ENCODE assay signal across 10 cellular contexts in genomic region chr19:16874978-16875299, GRCh38. TPM values are rescaled to one million over a fixed set of nuclear protein-coding genes. Genes with fewer than 3 reads are reported as not detected.
DNase-seq lines count a peak whose midpoint lies in the region; ATAC-seq, FAIRE-seq and TF ChIP-seq lines count a peak whose summit lies in the region.
"Not testable (repeated sequence)": the region's sequence is repeated elsewhere in the genome, so short reads cannot be mapped to it uniquely, and the experiment has no call there.
"Had no signal": no experiment of that assay in that cellular context is flagged by ENCODE, and none has a peak within 500 bp of the region (broad histone marks: within the 10 kb centered on the region; RNA-seq: fewer than 3 reads in every experiment).

No MANE protein-coding gene starts in this region.

- not testable (repeated sequence) for H3K4me2 ChIP-seq in KMS-11

- ATAC-seq in WTC11; activated T-helper 17 cell treated with anti-CD3 and anti-CD28 coated beads, Interleukin-2, amount 50 U/mL, for 72 hours (replicated peaks); pancreas: not testable (repeated sequence)

- intact Hi-C loops in Calu3 (cut with micrococcal nuclease; ENCODE audit: unreplicated experiment); pancreas (cut with DNase I): not testable (repeated sequence)

- peak overlapping the region; percentile 73 for H3K27ac ChIP-seq in KMS-11
- not testable (repeated sequence) for H3K27ac ChIP-seq in pancreas

- H3K79me2 ChIP-seq in KMS-11 (ENCODE audit: insufficient read depth, low read depth) = not testable (repeated sequence)

- not testable (repeated sequence) for H4K20me1 ChIP-seq in KMS-11 (ENCODE audit: insufficient read depth)

- H3K4me3 ChIP-seq in KMS-11 (IDR thresholded peaks at IDR 0.05; ENCODE audit: insufficient read depth, low read depth, low read length); pancreas: not testable (repeated sequence)

- not testable (repeated sequence) for H3K36me3 ChIP-seq in KMS-11 (ENCODE audit: insufficient read depth)
- H3K36me3 ChIP-seq in pancreas = peaks cover 0 to 46% (median 20%) of the 10 kb centered on the region in 3 donors

- not testable (repeated sequence) for H3K27me3 ChIP-seq in KMS-11 (ENCODE audit: insufficient read depth, low read depth); pancreas

- peaks cover 10% of the 10 kb centered on the region for H3K9me3 Mint-ChIP-seq in Calu3 (ENCODE audit: low read depth, unreplicated experiment)
- not testable (repeated sequence) for H3K9me3 Mint-ChIP-seq in WTC11; activated T-helper 17 cell treated with anti-CD3 and anti-CD28 coated beads, Interleukin-2, amount 50 U/mL, for 72 hours; brain; immature natural killer cell

- POLR2A ChIA-PET in WTC11 (lab: Charles Lee) = not testable (repeated sequence)

- not testable (repeated sequence) for H3K27me3 Mint-ChIP-seq in Calu3 (ENCODE audit: unreplicated experiment); WTC11 (ENCODE audit: low read depth); activated T-helper 17 cell treated with anti-CD3 and anti-CD28 coated beads, Interleukin-2, amount 50 U/mL, for 72 hours; brain; immature natural killer cell (ENCODE audit: low read depth in 3 of 3)

- FAIRE-seq in pancreas (lab: Jason Lieb, UNC) = peak; percentile 17

- H3K4me1 Mint-ChIP-seq in Calu3 (ENCODE audit: low read depth, unreplicated experiment); WTC11; brain: not testable (repeated sequence)
- H3K4me1 Mint-ChIP-seq in activated T-helper 17 cell treated with anti-CD3 and anti-CD28 coated beads, Interleukin-2, amount 50 U/mL, for 72 hours = peaks cover 12% of the 10 kb centered on the region
- peaks cover 32 to 37% of the 10 kb centered on the region in 2 donors for H3K4me1 Mint-ChIP-seq in immature natural killer cell

- not testable (repeated sequence) for H3K9me3 ChIP-seq in pancreas

- not testable (repeated sequence) for H2AFZ ChIP-seq in KMS-11 (ENCODE audit: low read depth)

- not testable (repeated sequence) for TF ChIP-seq CTCF in Calu3 (IDR thresholded peaks at IDR 0.05; ENCODE audit: unreplicated experiment); KMS-11 (conservative IDR thresholded peaks at IDR 0.05; ENCODE audit: low read depth, low read length); WTC11 (IDR thresholded peaks at IDR 0.05); brain (conservative IDR thresholded peaks at IDR 0.05); pancreas (IDR thresholded peaks at IDR 0.05)

- not testable (repeated sequence) for BruUV-seq in Calu3 (replicated peaks; lab: Mats Ljungman, UMichigan)

- not testable (repeated sequence) for H3K4me3 Mint-ChIP-seq in Calu3 (ENCODE audit: low read depth, unreplicated experiment); WTC11; activated T-helper 17 cell treated with anti-CD3 and anti-CD28 coated beads, Interleukin-2, amount 50 U/mL, for 72 hours; brain
- peak overlapping the region in 1 of 5 donors; percentile 34 for H3K4me3 Mint-ChIP-seq in immature natural killer cell

- H3K36me3 Mint-ChIP-seq in Calu3 (ENCODE audit: insufficient read depth, unreplicated experiment) = peaks cover 30% of the 10 kb centered on the region
- H3K36me3 Mint-ChIP-seq in WTC11 = peaks cover 52% of the 10 kb centered on the region
- H3K36me3 Mint-ChIP-seq in activated T-helper 17 cell treated with anti-CD3 and anti-CD28 coated beads, Interleukin-2, amount 50 U/mL, for 72 hours (ENCODE audit: low read depth) = peaks cover 83% of the 10 kb centered on the region
- H3K36me3 Mint-ChIP-seq in brain = peaks cover 84% of the 10 kb centered on the region
- H3K36me3 Mint-ChIP-seq in immature natural killer cell = peaks cover 14 to 29% (median 22%) of the 10 kb centered on the region in 3 donors

- CTCF ChIA-PET in Calu3 (lab: Charles Lee); WTC11 (lab: Charles Lee): not testable (repeated sequence)

- peak overlapping the region; percentile 6 for H3K27ac Mint-ChIP-seq in Calu3 (ENCODE audit: unreplicated experiment)
- peak overlapping the region; percentile 100 for H3K27ac Mint-ChIP-seq in WTC11
- peak overlapping the region; percentile 89 for H3K27ac Mint-ChIP-seq in activated T-helper 17 cell treated with anti-CD3 and anti-CD28 coated beads, Interleukin-2, amount 50 U/mL, for 72 hours
- peak overlapping the region in 4 of 5 experiments; percentile 49 to 92 (median 73) for H3K27ac Mint-ChIP-seq in brain
- peak overlapping the region; percentile 83 to 97 (median 89) for H3K27ac Mint-ChIP-seq in immature natural killer cell

- not testable (repeated sequence) for H3K9ac ChIP-seq in KMS-11

- H3K4me1 ChIP-seq in KMS-11 (ENCODE audit: low read depth, poor library complexity, severe bottlenecking) = peaks cover 26% of the 10 kb centered on the region
- H3K4me1 ChIP-seq in pancreas = not testable (repeated sequence)

- not testable (repeated sequence) for DNase-seq in Calu3; WTC11 (ENCODE audit: low spot score); immature natural killer cell
- DNase-seq in pancreas = peak in 1 of 6 donors; percentile 0

RNA-seq across cellular contexts. Expression of gene F2RL3, which starts 13.9 kb away (rescaled TPM):
- not detected in 2 replicates for total RNA-seq in Calu3 (2022)
- total RNA-seq in WTC11 (2021) = 0.11 to 0.14 TPM in 2 of 3 replicates, not detected in the other
- not detected for total RNA-seq in activated T-helper 17 cell treated with anti-CD3 and anti-CD28 coated beads, Interleukin-2, amount 50 U/mL, for 72 hours
- 0.12 TPM for polyA plus RNA-seq in brain (ENCODE audit: insufficient read depth, low read depth, low replicate concordance)
- under 1 TPM in 2 of 3 donors, not detected in 1; 0.48 TPM for polyA plus RNA-seq in immature natural killer cell
- total RNA-seq in pancreas = 1 to 10 TPM in 5 of 6 donors, under 1 TPM in 1; 0.24 to 4.4 (median 1.2) TPM
- polyA plus RNA-seq in pancreas = 1 to 10 TPM; 2.4 to 9.0 TPM
- total RNA-seq: foreskin keratinocyte, NCI-H460, temporal lobe had no signal
- polyA plus RNA-seq: foreskin keratinocyte had no signal

RNA-seq across cellular contexts. Expression of gene SIN3B, which starts 45.7 kb away (rescaled TPM):
- total RNA-seq in Calu3 (2022) (43.1 and 49.7 TPM in 2 replicates), WTC11 (2021) (76.8 to 87.7 TPM (median 80.0 TPM) in 3 replicates), pancreas (10 to 100 TPM; 13.6 to 27.6 (median 17.9) TPM)
- 10 to 100 TPM; 36.2 to 41.1 TPM for total RNA-seq in activated T-helper 17 cell treated with anti-CD3 and anti-CD28 coated beads, Interleukin-2, amount 50 U/mL, for 72 hours
- polyA plus RNA-seq in brain (ENCODE audit: insufficient read depth, low read depth, low replicate concordance) (25.8 TPM), immature natural killer cell (1 to 10 TPM; 1.8 to 7.9 (median 2.3) TPM), pancreas (10 to 100 TPM; 43.3 to 51.8 TPM)

Comparison
In these comparisons a context has a peak if more than half of its experiments do, and no peak if none do; other contexts are left out.
1. H3K27ac Mint-ChIP-seq: peak in every context shown above with its lines; median percentile 100 in WTC11; 89 in activated T-helper 17 cell treated with anti-CD3 and anti-CD28 coated beads, Interleukin-2, amount 50 U/mL, for 72 hours; 89 in immature natural killer cell; 73 in brain; 6 in Calu3.